In the genomic region with DNA sequence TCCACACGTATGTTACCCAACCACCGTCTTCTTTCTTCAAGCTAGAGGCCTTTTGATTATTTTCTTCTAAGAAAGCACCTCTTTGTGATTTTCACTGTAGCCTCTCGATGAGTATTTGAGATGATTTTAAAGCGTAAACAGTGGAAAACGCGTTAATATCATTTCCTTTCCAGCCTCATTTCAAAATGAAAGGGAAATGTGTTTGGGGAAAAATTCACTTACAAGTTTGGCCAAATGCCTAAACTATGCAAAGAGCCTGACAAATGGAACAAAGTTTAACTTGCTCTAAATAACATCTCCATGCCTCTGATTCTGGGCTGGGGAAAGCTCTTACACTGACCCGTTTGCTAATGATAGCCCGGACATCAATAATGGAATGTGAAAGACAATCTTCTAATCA, we compare ENCODE assay signal across 10 cellular contexts. TPM values are rescaled to one million over a fixed set of nuclear protein-coding genes. Genes with fewer than 3 reads are reported as not detected.
"Had no signal": no experiment of that assay in that cellular context is flagged by ENCODE, and none has a peak within 500 bp of the region (broad histone marks: within the 10 kb centered on the region; RNA-seq: fewer than 3 reads in every experiment).

No MANE protein-coding gene starts in this region.

- H3K4me3 ChIP-seq: GM23248, HAP-1 had no signal

- H3K4me1 ChIP-seq: HAP-1 had no signal

- H3K9ac ChIP-seq: GM23248 had no signal

- H3K36me3 ChIP-seq: HAP-1 had no signal

- H3K27ac Mint-ChIP-seq: HFFc6, IgD-negative memory B cell had no signal

- H3K27ac ChIP-seq: GM23248, HL-60 had no signal

- H3K9me3 Mint-ChIP-seq: HFFc6, IgD-negative memory B cell had no signal

- H3K9me3 ChIP-seq: HAP-1 had no signal

- DNase-seq: GM23248, GOT3, H7, HFFc6 had no signal

- ATAC-seq: HCT116, HepG2 had no signal

- H3K4me3 Mint-ChIP-seq: HFFc6, IgD-negative memory B cell had no signal

RNA-seq across cellular contexts. Expression of gene HS3ST2, which starts 43.3 kb away (rescaled TPM):
- total RNA-seq: GM23248, HepG2, HFFc6, HT1080 had no signal
